8 cellular contexts compared by ENCODE assay signal in the genomic region with DNA sequence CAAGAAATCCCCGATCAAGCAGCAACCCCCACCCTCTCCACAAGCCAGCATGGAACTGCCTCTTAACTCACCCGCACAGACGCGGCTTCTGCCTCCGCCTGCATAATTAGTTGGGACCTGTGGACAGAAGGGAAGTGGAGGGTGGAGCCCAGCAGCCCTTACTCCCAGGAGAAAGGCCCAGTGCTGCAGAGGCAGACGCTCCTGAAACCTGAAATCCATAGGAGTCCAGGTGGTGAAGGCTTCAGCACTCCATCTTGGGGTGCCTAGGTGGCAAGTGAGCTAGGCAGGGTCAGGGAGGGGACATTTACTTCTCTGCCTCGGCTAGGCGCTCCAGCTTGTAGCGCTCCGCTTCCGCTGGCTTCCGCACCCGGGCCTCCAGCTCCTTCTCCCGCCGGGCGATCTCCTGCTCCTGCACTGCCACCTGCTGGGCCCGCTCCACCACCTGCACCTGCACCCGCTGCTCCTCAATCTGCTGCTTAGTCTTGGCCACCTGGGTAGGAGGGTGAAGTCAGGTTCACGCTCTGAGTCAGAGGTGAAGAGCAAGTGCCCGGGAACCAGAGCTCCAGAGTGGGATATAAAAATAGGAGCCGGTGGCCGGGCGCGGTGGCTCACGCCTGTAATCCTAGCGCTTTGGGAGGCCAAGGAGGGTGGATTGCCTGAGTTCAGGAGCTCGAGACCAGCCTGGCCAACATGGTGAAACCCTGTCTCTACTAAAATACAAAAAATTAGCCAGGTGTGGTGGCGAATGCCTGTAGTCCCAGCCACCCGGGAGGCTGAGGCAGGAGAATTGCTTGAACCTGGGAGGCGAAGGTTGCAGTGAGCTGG. TPM values are rescaled to one million over a fixed set of nuclear protein-coding genes. Genes with fewer than 3 reads are reported as not detected.
A peak's percentile ranks its signal among the peaks of the same experiment; 100 is the strongest.
DNase-seq lines count a peak whose midpoint lies in the region; ATAC-seq and TF ChIP-seq lines count a peak whose summit lies in the region.

No MANE protein-coding gene starts in this region.

- H3K4me3 Mint-ChIP-seq in endodermal cell (no peak overlapping the region), natural killer cell (no peak overlapping the region)
- H3K4me3 Mint-ChIP-seq in stimulated activated naive CD8-positive, alpha-beta T cell treated with anti-CD3 and anti-CD28 coated beads, Interleukin-15, Interleukin-2, amounts not matched to agents 100 ng/mL and 50 ng/mL, for 24 hours = peak overlapping the region; percentile 72

- H3K4me1 ChIP-seq in endodermal cell (ENCODE audit: control insufficient read depth, insufficient read depth, low read length) = no peaks in the 10 kb centered on the region

- H3K36me3 Mint-ChIP-seq in endodermal cell (ENCODE audit: low read depth) (peaks cover 65% of the 10 kb centered on the region), natural killer cell (no peaks in the 10 kb centered on the region)
- H3K36me3 Mint-ChIP-seq in stimulated activated naive CD8-positive, alpha-beta T cell treated with anti-CD3 and anti-CD28 coated beads, Interleukin-15, Interleukin-2, amounts not matched to agents 100 ng/mL and 50 ng/mL, for 24 hours (ENCODE audit: low read depth) = peaks cover 35% of the 10 kb centered on the region

- ATAC-seq in HG02798 (IDR thresholded peaks at IDR 0.05; ENCODE audit: poor library complexity, unreplicated experiment) = peak; percentile 62
- ATAC-seq in natural killer cell = peak; percentile 80 to 94 (median 86)

- H3K4me1 Mint-ChIP-seq in endodermal cell = peaks cover 9% of the 10 kb centered on the region
- peaks cover 17% of the 10 kb centered on the region in 2 donors for H3K4me1 Mint-ChIP-seq in natural killer cell
- H3K4me1 Mint-ChIP-seq in stimulated activated naive CD8-positive, alpha-beta T cell treated with anti-CD3 and anti-CD28 coated beads, Interleukin-15, Interleukin-2, amounts not matched to agents 100 ng/mL and 50 ng/mL, for 24 hours (ENCODE audit: low read depth) = peaks cover 54% of the 10 kb centered on the region

- H3K36me3 ChIP-seq in endodermal cell (ENCODE audit: control insufficient read depth, insufficient read depth, low read length) = peaks cover 48% of the 10 kb centered on the region

- H3K27me3 Mint-ChIP-seq in endodermal cell (ENCODE audit: insufficient read depth) = no peaks in the 10 kb centered on the region
- no peaks in the 10 kb centered on the region for H3K27me3 Mint-ChIP-seq in natural killer cell (ENCODE audit: low read depth in 2 of 2)
- no peaks in the 10 kb centered on the region for H3K27me3 Mint-ChIP-seq in stimulated activated naive CD8-positive, alpha-beta T cell treated with anti-CD3 and anti-CD28 coated beads, Interleukin-15, Interleukin-2, amounts not matched to agents 100 ng/mL and 50 ng/mL, for 24 hours

- H3K27ac ChIP-seq in endodermal cell (ENCODE audit: low read depth, low read length) = no peak overlapping the region

- H3K9me3 Mint-ChIP-seq in endodermal cell (no peaks in the 10 kb centered on the region), natural killer cell (no peaks in the 10 kb centered on the region)
- no peaks in the 10 kb centered on the region for H3K9me3 Mint-ChIP-seq in stimulated activated naive CD8-positive, alpha-beta T cell treated with anti-CD3 and anti-CD28 coated beads, Interleukin-15, Interleukin-2, amounts not matched to agents 100 ng/mL and 50 ng/mL, for 24 hours

- intact Hi-C loops in natural killer cell (cut with micrococcal nuclease) = no loop called here

- WGBS in endodermal cell (ENCODE audit: insufficient coverage in 1 of 2, insufficient read length in 1 of 2), 2 experiments = 80 to 87% methylated on average over 11 to 30 of the region's 30 CpGs

- no peak overlapping the region for H3K4me3 ChIP-seq in endodermal cell (ENCODE audit: low read length)

- DNase-seq in DMS53 (lab: John Stamatoyannopoulos, UW) (peak; percentile 97), NCI-H510A treated with DMSO at 0.1 percent for 48 hours (lab: John Stamatoyannopoulos, UW) (peak; percentile 92), endodermal cell (peak; percentile 94), natural killer cell (peak; percentile 45), GM03348 (ENCODE audit: low spot score) (no peak)
- DNase-seq in activated CD8-positive, alpha-beta memory T cell treated with anti-CD3 and anti-CD28 coated beads for 24 hours = peak; percentile 91

- H3K27me3 ChIP-seq in endodermal cell (ENCODE audit: control insufficient read depth, insufficient read depth, low read length, poor library complexity, severe bottlenecking) = no peaks in the 10 kb centered on the region

- H3K9ac ChIP-seq in endodermal cell (ENCODE audit: extremely low read depth, low read length, poor library complexity, severe bottlenecking) = no peak overlapping the region

- H3K27ac Mint-ChIP-seq in endodermal cell (peak overlapping the region; percentile 92), natural killer cell (peak overlapping the region in 1 of 2 donors; percentile 63)
- H3K27ac Mint-ChIP-seq in stimulated activated naive CD8-positive, alpha-beta T cell treated with anti-CD3 and anti-CD28 coated beads, Interleukin-15, Interleukin-2, amounts not matched to agents 100 ng/mL and 50 ng/mL, for 24 hours = peak overlapping the region; percentile 16

- TF ChIP-seq CTCF in endodermal cell (conservative IDR thresholded peaks at IDR 0.05) (peak; percentile 82), natural killer cell (IDR thresholded peaks at IDR 0.05) (peak; percentile 33)

- H3K9me3 ChIP-seq in endodermal cell (ENCODE audit: control insufficient read depth, low read length) = no peaks in the 10 kb centered on the region

RNA-seq across cellular contexts. Expression of a gene that starts 10.7 kb away (rescaled TPM):
- total RNA-seq in endodermal cell (1,000 to 10,000 TPM; 1,504 to 1,815 TPM), natural killer cell (100 to 1,000 TPM; 121 to 168 (median 127) TPM)
- 2,363 TPM for polyA plus RNA-seq in endodermal cell (2013, experiment 1 of 2)
- 2,162 TPM for polyA plus RNA-seq in endodermal cell (2013, experiment 2 of 2)

RNA-seq across cellular contexts. Expression of a gene that starts 11.7 kb away (rescaled TPM):
- total RNA-seq in endodermal cell (100 to 1,000 TPM; 121 to 141 TPM), natural killer cell (100 to 1,000 TPM in 1 of 3 donors, 10 to 100 TPM in 2; 73.1 to 113 (median 94.2) TPM)
- polyA plus RNA-seq in endodermal cell (2013, experiment 1 of 2) = 119 TPM
- polyA plus RNA-seq in endodermal cell (2013, experiment 2 of 2) = 111 TPM

RNA-seq across cellular contexts. Expression of a gene that starts 13.5 kb away (rescaled TPM):
- 100 to 1,000 TPM; 102 to 136 TPM for total RNA-seq in endodermal cell
- polyA plus RNA-seq in endodermal cell (2013, experiment 1 of 2) = 51.3 TPM
- polyA plus RNA-seq in endodermal cell (2013, experiment 2 of 2) = 74.4 TPM
- 100 to 1,000 TPM in 1 of 3 donors, 10 to 100 TPM in 2; 39.7 to 105 (median 66.5) TPM for total RNA-seq in natural killer cell

RNA-seq across cellular contexts. Expression of a gene that starts 13.7 kb away (rescaled TPM):
- total RNA-seq in endodermal cell (10 to 100 TPM; 79.0 to 95.1 TPM), natural killer cell (10 to 100 TPM; 61.2 to 77.0 (median 64.5) TPM)
- polyA plus RNA-seq in endodermal cell (2013, experiment 1 of 2) = 80.0 TPM
- 74.0 TPM for polyA plus RNA-seq in endodermal cell (2013, experiment 2 of 2)

RNA-seq across cellular contexts. Expression of a gene that starts 40.0 kb away (rescaled TPM):
- total RNA-seq in endodermal cell (10 to 100 TPM; 37.1 TPM), natural killer cell (1 to 10 TPM; 7.4 to 8.9 (median 8.7) TPM)
- polyA plus RNA-seq in endodermal cell (2013, experiment 1 of 2) = 72.2 TPM
- polyA plus RNA-seq in endodermal cell (2013, experiment 2 of 2) = 59.2 TPM

Comparison
In these comparisons a context has a peak if more than half of its experiments do, and no peak if none do; other contexts are left out.
1. RNA of a gene that starts 10.7 kb away (total RNA-seq): 1,504 to 1,815 TPM in endodermal cell; 121 to 168 TPM in natural killer cell; every median in the first group is over 4 times any median in the second.